ENCODE assay signal across 9 cellular contexts in the genomic region with DNA sequence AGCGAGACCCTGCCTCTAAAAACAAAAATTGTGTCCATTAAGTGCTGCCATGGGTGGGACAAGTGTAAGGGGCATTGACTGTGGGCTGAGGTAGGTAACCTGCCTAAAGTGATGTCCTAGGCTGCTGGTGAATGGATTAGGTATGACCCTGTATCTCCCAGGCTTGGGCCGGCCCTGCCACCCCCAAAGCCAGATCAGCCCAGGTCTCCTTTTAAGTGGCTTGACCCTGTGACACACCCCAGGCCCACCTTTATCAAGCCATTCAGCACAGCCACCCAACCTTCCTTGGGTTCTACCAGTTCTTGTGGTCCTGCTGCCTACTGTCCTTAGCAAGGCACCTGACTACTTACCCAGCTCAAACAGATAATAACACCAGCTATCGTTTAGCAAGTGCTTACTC. TPM values are rescaled to one million over a fixed set of nuclear protein-coding genes. Genes with fewer than 3 reads are reported as not detected.
"Had no signal": no experiment of that assay in that cellular context is flagged by ENCODE, and none has a peak within 500 bp of the region (broad histone marks: within the 10 kb centered on the region; RNA-seq: fewer than 3 reads in every experiment).

No MANE protein-coding gene starts in this region.

- H3K4me3 ChIP-seq: MG63 had no signal

- H3K9me3 ChIP-seq: MG63, SJCRH30 had no signal

- H3K36me3 ChIP-seq: MG63, SJCRH30 had no signal

- DNase-seq: NCI-H187, NCI-H2081 treated with DMSO at 0.1 percent for 48 hours, NCI-H510A, NCI-H524 treated with DMSO at 0.1 percent for 48 hours had no signal

- H3K27me3 ChIP-seq: MG63, SJCRH30 had no signal

- H3K27ac ChIP-seq: RWPE1, SJCRH30 had no signal

RNA-seq across cellular contexts. Expression of a gene that starts 20.2 kb away (rescaled TPM):
- total RNA-seq: OCI-LY7, PC-3 had no signal
